Comparison of ENCODE assay signal across 16 cellular contexts in genomic region chr5:4901890-4902289, GRCh38.
DNase-seq lines count a peak whose midpoint lies in the region; ATAC-seq and TF ChIP-seq lines count a peak whose summit lies in the region.
"Had no signal": no experiment of that assay in that cellular context is flagged by ENCODE, and none has a peak within 500 bp of the region (broad histone marks: within the 10 kb centered on the region; RNA-seq: fewer than 3 reads in every experiment).

No MANE protein-coding gene starts in this region.

- no peak overlapping the region for H2AFZ ChIP-seq in GM23248

- TF ChIP-seq CTCF in natural killer cell (IDR thresholded peaks at IDR 0.05), result no peak

- no peak overlapping the region for H3K27ac ChIP-seq in GM23248
- H3K27ac ChIP-seq: 22Rv1, A549, C4-2B had no signal

- no peaks in the 10 kb centered on the region for H3K9me2 ChIP-seq in GM23248 (ENCODE audit: insufficient read depth)

- no peak overlapping the region for H3K4me3 ChIP-seq in GM23248
- H3K4me3 ChIP-seq: A549 had no signal

- intact Hi-C loops in Right ventricle myocardium inferior (cut with DNase I) (no loop called here), left cardiac atrium (cut with DNase I) (no loop called here), sciatic nerve (cut with DNase I) (no loop called here), natural killer cell (cut with micrococcal nuclease) (no loop called here)

- H3K4me1 ChIP-seq in GM23248 (ENCODE audit: insufficient read depth), result no peaks in the 10 kb centered on the region
- H3K4me1 ChIP-seq: A549 had no signal

- H3K79me2 ChIP-seq in GM23248 (ENCODE audit: insufficient read depth), result no peaks in the 10 kb centered on the region

- in situ Hi-C loops in GM23248 (cut with MboI), result no loop called here

- no peaks in the 10 kb centered on the region for H3K4me1 Mint-ChIP-seq in stimulated activated naive B cell treated with anti-CD40 and anti-IgM and Interleukin-4, amounts not matched to agents 10 μg/mL and 1 μg/mL and 100 μg/mL, for 72 hours
- no peaks in the 10 kb centered on the region for H3K4me1 Mint-ChIP-seq in natural killer cell

- peaks cover 0 to 1% of the 10 kb centered on the region in 2 donors for H3K9me3 Mint-ChIP-seq in stimulated activated naive B cell treated with anti-CD40 and anti-IgM and Interleukin-4, amounts not matched to agents 10 μg/mL and 1 μg/mL and 100 μg/mL, for 72 hours
- H3K9me3 Mint-ChIP-seq in natural killer cell, result peaks cover 2% of the 10 kb centered on the region in 2 donors
- H3K9me3 Mint-ChIP-seq: CD4-positive, alpha-beta T cell had no signal

- 1 to 4% methylated on average over 5 of the region's 5 CpGs for WGBS in GM23248 (ENCODE audit: low coverage in 1 of 2, low lambda C conversion rate in 2 of 2, missing lambda C conversion rate in 2 of 2), 2 experiments

- H3K9me3 ChIP-seq in GM23248 (ENCODE audit: low read depth), result no peaks in the 10 kb centered on the region
- H3K9me3 ChIP-seq: A549 had no signal

- H3K27me3 Mint-ChIP-seq in stimulated activated naive B cell treated with anti-CD40 and anti-IgM and Interleukin-4, amounts not matched to agents 10 μg/mL and 1 μg/mL and 100 μg/mL, for 72 hours, result peaks cover 0 to 4% of the 10 kb centered on the region in 2 donors
- no peaks in the 10 kb centered on the region for H3K27me3 Mint-ChIP-seq in natural killer cell (ENCODE audit: low read depth in 2 of 2)
- H3K27me3 Mint-ChIP-seq: CD4-positive, alpha-beta T cell had no signal

- no peaks in the 10 kb centered on the region for H3K36me3 ChIP-seq in GM23248 (ENCODE audit: low read depth)

- H3K4me3 Mint-ChIP-seq in stimulated activated naive B cell treated with anti-CD40 and anti-IgM and Interleukin-4, amounts not matched to agents 10 μg/mL and 1 μg/mL and 100 μg/mL, for 72 hours, result no peak overlapping the region
- no peak overlapping the region for H3K4me3 Mint-ChIP-seq in natural killer cell
- H3K4me3 Mint-ChIP-seq: CD4-positive, alpha-beta T cell had no signal

- H3K27me3 ChIP-seq in GM23248 (replicated peaks; ENCODE audit: insufficient read depth), result peaks cover 32% of the 10 kb centered on the region

- H3K36me3 Mint-ChIP-seq in stimulated activated naive B cell treated with anti-CD40 and anti-IgM and Interleukin-4, amounts not matched to agents 10 μg/mL and 1 μg/mL and 100 μg/mL, for 72 hours, result no peaks in the 10 kb centered on the region
- H3K36me3 Mint-ChIP-seq in natural killer cell, result no peaks in the 10 kb centered on the region

- no peak overlapping the region for H3K27ac Mint-ChIP-seq in stimulated activated naive B cell treated with anti-CD40 and anti-IgM and Interleukin-4, amounts not matched to agents 10 μg/mL and 1 μg/mL and 100 μg/mL, for 72 hours
- H3K27ac Mint-ChIP-seq in natural killer cell, result no peak overlapping the region
- H3K27ac Mint-ChIP-seq: CD4-positive, alpha-beta T cell had no signal

- H3F3A ChIP-seq in GM23248 (ENCODE audit: insufficient read depth), result no peaks in the 10 kb centered on the region

- DNase-seq in Right ventricle myocardium inferior (ENCODE audit: missing footprints) (no peak), left cardiac atrium (no peak), left kidney (ENCODE audit: low read depth, low spot score) (peak; percentile 7), sciatic nerve (ENCODE audit: low spot score) (no peak), GM23248 (no peak), natural killer cell (no peak)
- DNase-seq in stimulated activated naive B cell treated with anti-CD40 and anti-IgM and Interleukin-4, amounts not matched to agents 10 μg/mL and 1 μg/mL and 100 μg/mL, for 72 hours, result no peak
- DNase-seq: AML-193; CD4-positive, alpha-beta T cell; DMS153; DMS79; GF-D8; HCEC 1CT had no signal

- no peaks in the 10 kb centered on the region for H4K20me1 ChIP-seq in GM23248 (ENCODE audit: insufficient read depth)

- ATAC-seq in Right ventricle myocardium inferior, result peak; percentile 26
- ATAC-seq in left cardiac atrium, result no peak
- ATAC-seq in sciatic nerve, result peak; percentile 33
- ATAC-seq in stimulated activated naive B cell treated with anti-CD40 and anti-IgM and Interleukin-4, amounts not matched to agents 10 μg/mL and 1 μg/mL and 100 μg/mL, for 72 hours (replicated peaks), result no peak
- no peak for ATAC-seq in natural killer cell
- ATAC-seq: A549 had no signal

- no peak overlapping the region for H3K9ac ChIP-seq in GM23248

- H3K4me2 ChIP-seq in GM23248 (ENCODE audit: unreplicated experiment), result no peak overlapping the region
- H3K4me2 ChIP-seq: A549 had no signal

Comparison
In these comparisons a context has a peak if more than half of its experiments do, and no peak if none do; other contexts are left out.
1. ATAC-seq: peak in Right ventricle myocardium inferior (single experiment) and sciatic nerve (single experiment); none in left cardiac atrium (0 of 2), stimulated activated naive B cell treated with anti-CD40 and anti-IgM and Interleukin-4, amounts not matched to agents 10 μg/mL and 1 μg/mL and 100 μg/mL, for 72 hours (0 of 2) and natural killer cell (0 of 3).